Comparison of ENCODE assay signal across 8 cellular contexts in the genomic region with DNA sequence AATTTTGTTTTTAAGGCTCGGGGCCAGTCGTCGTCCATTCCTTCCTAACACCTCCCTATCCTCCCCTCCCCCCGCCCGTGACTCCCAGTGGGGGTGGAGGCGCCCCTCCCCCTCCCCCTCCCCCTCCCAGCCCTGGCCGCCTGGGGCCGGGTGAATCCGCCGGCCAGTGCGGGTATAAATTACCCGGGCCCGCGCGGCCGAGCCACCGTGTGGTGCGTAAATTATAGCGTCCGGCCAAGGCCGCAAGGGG. TPM values are rescaled to one million over a fixed set of nuclear protein-coding genes. Genes with fewer than 3 reads are reported as not detected.
DNase-seq lines count a peak whose midpoint lies in the region; ATAC-seq, FAIRE-seq and TF ChIP-seq lines count a peak whose summit lies in the region.

No MANE protein-coding gene starts in this region.

- no peaks in the 10 kb centered on the region for H3K27me3 ChIP-seq in thyroid gland

- CTCF ChIA-PET in activated CD4-positive, alpha-beta T cell treated with anti-CD3 and anti-CD28 coated beads, Interleukin-2, amount 10 ng/mL, durations not matched to agents 7 days and 5 days (lab: Charles Lee): interaction anchor here (0.6 to 4.1 kb wide), 15 partner anchors 10 to 308 kb away, joined by 3 to 24 read pairs (median 5); no protein-coding TSS in a partner anchor

- TF ChIP-seq CTCF in kidney (IDR thresholded peaks at IDR 0.05; ENCODE audit: borderline replicate concordance, extremely low read depth, insufficient read depth) (no peak), thyroid gland (IDR thresholded peaks at IDR 0.05) (no peak)

- no peaks in the 10 kb centered on the region for H3K9me3 Mint-ChIP-seq in activated CD4-positive, alpha-beta T cell treated with anti-CD3 and anti-CD28 coated beads, Interleukin-2, amount 10 ng/mL, durations not matched to agents 7 days and 5 days
- no peaks in the 10 kb centered on the region for H3K9me3 Mint-ChIP-seq in activated naive CD8-positive, alpha-beta T cell treated with anti-CD3 and anti-CD28 coated beads, Interleukin-2, amount 50 U/mL, for 24 hours

- peak overlapping the region; percentile 18 to 21 for H3K4me3 ChIP-seq in kidney (ENCODE audit: low read length in 2 of 2)
- H3K4me3 ChIP-seq in thyroid gland (replicated peaks in 1 of 3): peak overlapping the region in 1 of 3 donors; percentile 71

- peak overlapping the region; percentile 57 for H3K4me3 Mint-ChIP-seq in activated CD4-positive, alpha-beta T cell treated with anti-CD3 and anti-CD28 coated beads, Interleukin-2, amount 10 ng/mL, durations not matched to agents 7 days and 5 days
- H3K4me3 Mint-ChIP-seq in activated naive CD8-positive, alpha-beta T cell treated with anti-CD3 and anti-CD28 coated beads, Interleukin-2, amount 50 U/mL, for 24 hours: peak overlapping the region; percentile 65

- intact Hi-C loops in kidney (cut with DNase I): no loop called here
- intact Hi-C loops in thyroid gland (cut with DNase I): loop anchor here (5.0 kb wide), 1 partner anchor 49 kb away; no protein-coding TSS in a partner anchor

- POLR2A ChIA-PET in activated CD4-positive, alpha-beta T cell treated with anti-CD3 and anti-CD28 coated beads, Interleukin-2, amount 10 ng/mL, durations not matched to agents 7 days and 5 days (lab: Charles Lee): no interaction called here

- peak overlapping the region; percentile 88 to 91 for H3K27ac ChIP-seq in kidney (ENCODE audit: low read depth in 2 of 2, low read length in 2 of 2)
- peak overlapping the region; percentile 90 to 99 (median 96) for H3K27ac ChIP-seq in thyroid gland

- DNase-seq in activated CD4-positive, alpha-beta T cell treated with anti-CD3 and anti-CD28 coated beads, Interleukin-2, amount 10 ng/mL, durations not matched to agents 7 days and 5 days: no peak
- no peak for DNase-seq in activated CD4-positive, alpha-beta T cell treated with anti-CD3 and anti-CD28 coated beads for 4 hours
- DNase-seq in activated naive CD8-positive, alpha-beta T cell treated with anti-CD3 and anti-CD28 coated beads, Interleukin-2, amount 50 U/mL, for 24 hours: no peak
- peak; percentile 89 for DNase-seq in kidney
- no peak for DNase-seq in thyroid gland
- no peak for DNase-seq in 8988T
- DNase-seq in dedifferentiated amniotic fluid mesenchymal stem cell (ENCODE audit: extremely low spot score): no peak

- no peak overlapping the region for H3K27ac Mint-ChIP-seq in activated CD4-positive, alpha-beta T cell treated with anti-CD3 and anti-CD28 coated beads, Interleukin-2, amount 10 ng/mL, durations not matched to agents 7 days and 5 days
- H3K27ac Mint-ChIP-seq in activated naive CD8-positive, alpha-beta T cell treated with anti-CD3 and anti-CD28 coated beads, Interleukin-2, amount 50 U/mL, for 24 hours: no peak overlapping the region

- 0% methylated on average over 3 to 5 of the region's 21 CpGs for WGBS in thyroid gland, 2 donors

- no peak for FAIRE-seq in kidney (lab: Jason Lieb, UNC)

- no peaks in the 10 kb centered on the region for H3K36me3 Mint-ChIP-seq in activated CD4-positive, alpha-beta T cell treated with anti-CD3 and anti-CD28 coated beads, Interleukin-2, amount 10 ng/mL, durations not matched to agents 7 days and 5 days (ENCODE audit: low read depth)
- H3K36me3 Mint-ChIP-seq in activated naive CD8-positive, alpha-beta T cell treated with anti-CD3 and anti-CD28 coated beads, Interleukin-2, amount 50 U/mL, for 24 hours (ENCODE audit: low read depth): no peaks in the 10 kb centered on the region

- H3K36me3 ChIP-seq in kidney (ENCODE audit: control insufficient read depth in 1 of 2, insufficient read depth in 2 of 2, low read length in 2 of 2) (no peaks in the 10 kb centered on the region), thyroid gland (no peaks in the 10 kb centered on the region)

- no peak for TF ChIP-seq POLR2A in thyroid gland (IDR thresholded peaks at IDR 0.05)

- H3K4me1 Mint-ChIP-seq in activated CD4-positive, alpha-beta T cell treated with anti-CD3 and anti-CD28 coated beads, Interleukin-2, amount 10 ng/mL, durations not matched to agents 7 days and 5 days: peaks cover 32% of the 10 kb centered on the region
- peaks cover 55% of the 10 kb centered on the region for H3K4me1 Mint-ChIP-seq in activated naive CD8-positive, alpha-beta T cell treated with anti-CD3 and anti-CD28 coated beads, Interleukin-2, amount 50 U/mL, for 24 hours

- ATAC-seq in activated naive CD8-positive, alpha-beta T cell treated with anti-CD3 and anti-CD28 coated beads, Interleukin-2, amount 50 U/mL, for 24 hours: no peak
- no peak for ATAC-seq in HG03025 (IDR thresholded peaks at IDR 0.05; ENCODE audit: low FRiP score, unreplicated experiment)

- H3K4me1 ChIP-seq in kidney (ENCODE audit: control insufficient read depth in 1 of 2, insufficient read depth in 1 of 2, low read depth in 1 of 2, low read length in 2 of 2): peaks cover 24 to 44% of the 10 kb centered on the region in 2 donors
- peaks cover 38 to 69% of the 10 kb centered on the region in 2 donors for H3K4me1 ChIP-seq in thyroid gland

- H3K27me3 Mint-ChIP-seq in activated CD4-positive, alpha-beta T cell treated with anti-CD3 and anti-CD28 coated beads, Interleukin-2, amount 10 ng/mL, durations not matched to agents 7 days and 5 days: peaks cover 12% of the 10 kb centered on the region
- H3K27me3 Mint-ChIP-seq in activated naive CD8-positive, alpha-beta T cell treated with anti-CD3 and anti-CD28 coated beads, Interleukin-2, amount 50 U/mL, for 24 hours: no peaks in the 10 kb centered on the region

- H3K9me3 ChIP-seq in kidney (ENCODE audit: control insufficient read depth in 1 of 2, low read length in 2 of 2) (no peaks in the 10 kb centered on the region), thyroid gland (no peaks in the 10 kb centered on the region)

- peak overlapping the region in 1 of 2 donors; percentile 26 for H3K9ac ChIP-seq in kidney (ENCODE audit: low read length in 2 of 2)

RNA-seq across cellular contexts. Expression of gene GSE1, which starts 2.0 kb away (rescaled TPM):
- total RNA-seq in activated CD4-positive, alpha-beta T cell treated with anti-CD3 and anti-CD28 coated beads, Interleukin-2, amount 10 ng/mL, durations not matched to agents 7 days and 5 days: 10 to 100 TPM; 25.7 to 27.3 TPM
- total RNA-seq in kidney: 92.8 TPM
- polyA plus RNA-seq in kidney (ENCODE audit: insufficient read depth, low read depth, low replicate concordance): 9.5 TPM
- total RNA-seq in thyroid gland: 100 to 1,000 TPM in 1 of 4 donors, 10 to 100 TPM in 3; 54.2 to 155 (median 71.9) TPM
